ENCODE assay signal across 7 cellular contexts in the genomic region with DNA sequence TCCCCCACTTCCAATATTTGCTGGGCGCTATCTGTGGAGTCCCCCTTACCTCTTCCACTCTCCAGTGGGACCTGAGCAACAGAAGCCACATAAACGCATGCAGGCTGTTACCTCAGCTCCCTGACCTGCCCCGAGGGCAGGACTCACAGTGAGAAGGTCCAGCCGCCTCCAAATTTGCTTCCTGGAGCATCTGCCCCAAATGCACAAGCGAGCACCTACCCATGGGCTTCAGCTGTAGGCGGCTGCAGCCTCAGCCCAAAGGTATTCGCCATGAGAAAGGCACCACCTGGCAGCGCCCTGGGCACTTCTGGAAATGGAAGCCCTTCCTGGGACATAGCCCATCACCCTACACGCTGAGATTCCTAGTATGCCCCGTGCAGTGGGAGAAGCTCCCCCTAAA. TPM values are rescaled to one million over a fixed set of nuclear protein-coding genes. Genes with fewer than 3 reads are reported as not detected.
"Had no signal": no experiment of that assay in that cellular context is flagged by ENCODE, and none has a peak within 500 bp of the region (broad histone marks: within the 10 kb centered on the region; RNA-seq: fewer than 3 reads in every experiment).

No MANE protein-coding gene starts in this region.

- FAIRE-seq: G401.6, GM12878, GM18507, GM19239 had no signal

- H3K4me3 ChIP-seq: GM12878 had no signal

- ATAC-seq: GM12878 had no signal

- DNase-seq: GDM1, GF-D8 had no signal

RNA-seq across cellular contexts. Expression of a gene that starts 23.4 kb away (rescaled TPM):
- total RNA-seq: G401 had no signal

RNA-seq across cellular contexts. Expression of a gene that starts 41.2 kb away (rescaled TPM):
- total RNA-seq: G401 had no signal
